In the genomic region with DNA sequence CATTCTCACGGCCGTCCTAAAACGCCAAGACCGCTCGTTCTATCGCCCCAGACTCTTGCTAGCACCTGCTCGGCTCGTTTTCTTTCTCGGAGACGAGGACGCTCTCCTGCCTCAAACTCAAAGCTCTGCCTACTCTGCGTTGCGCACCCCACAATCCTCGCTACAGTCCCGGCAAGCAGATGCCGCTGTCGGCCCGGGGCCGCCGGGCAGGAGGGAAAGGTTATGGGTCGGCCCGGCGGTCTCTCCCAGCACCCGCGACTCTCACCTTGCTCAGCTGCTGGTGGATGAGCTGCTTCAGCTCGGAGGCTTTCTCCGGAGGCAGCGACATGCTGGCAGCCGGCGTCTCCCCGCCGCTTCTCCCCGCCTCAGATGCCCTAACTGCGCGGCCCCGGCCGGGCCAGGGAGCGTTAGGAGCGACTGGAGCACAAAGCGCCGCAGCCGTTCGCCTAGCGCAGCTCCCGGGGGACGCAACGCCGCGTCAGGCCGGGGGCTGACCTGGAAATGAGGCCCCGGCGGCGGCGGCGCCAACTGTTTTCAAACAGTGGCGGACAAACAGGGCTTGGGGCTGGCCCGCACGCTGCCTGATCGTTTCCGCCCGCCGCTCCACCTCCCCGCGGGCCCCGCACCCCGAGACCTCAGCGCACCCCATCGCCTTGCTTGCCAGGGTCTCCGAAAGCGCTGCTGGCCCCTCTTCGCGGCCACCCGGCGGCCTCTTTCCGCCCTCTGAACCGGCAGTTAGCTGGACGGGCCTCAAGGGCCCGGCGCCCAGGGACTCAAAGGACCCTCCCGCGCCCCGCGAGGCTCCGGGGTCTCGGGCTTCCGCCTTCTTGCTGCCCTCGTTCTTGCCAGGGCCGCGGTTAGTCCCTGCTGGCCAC, we compare ENCODE assay signal across 8 cellular contexts. TPM values are rescaled to one million over a fixed set of nuclear protein-coding genes. Genes with fewer than 3 reads are reported as not detected.
DNase-seq lines count a peak whose midpoint lies in the region; TF ChIP-seq lines count a peak whose summit lies in the region.

A gene with protein sequence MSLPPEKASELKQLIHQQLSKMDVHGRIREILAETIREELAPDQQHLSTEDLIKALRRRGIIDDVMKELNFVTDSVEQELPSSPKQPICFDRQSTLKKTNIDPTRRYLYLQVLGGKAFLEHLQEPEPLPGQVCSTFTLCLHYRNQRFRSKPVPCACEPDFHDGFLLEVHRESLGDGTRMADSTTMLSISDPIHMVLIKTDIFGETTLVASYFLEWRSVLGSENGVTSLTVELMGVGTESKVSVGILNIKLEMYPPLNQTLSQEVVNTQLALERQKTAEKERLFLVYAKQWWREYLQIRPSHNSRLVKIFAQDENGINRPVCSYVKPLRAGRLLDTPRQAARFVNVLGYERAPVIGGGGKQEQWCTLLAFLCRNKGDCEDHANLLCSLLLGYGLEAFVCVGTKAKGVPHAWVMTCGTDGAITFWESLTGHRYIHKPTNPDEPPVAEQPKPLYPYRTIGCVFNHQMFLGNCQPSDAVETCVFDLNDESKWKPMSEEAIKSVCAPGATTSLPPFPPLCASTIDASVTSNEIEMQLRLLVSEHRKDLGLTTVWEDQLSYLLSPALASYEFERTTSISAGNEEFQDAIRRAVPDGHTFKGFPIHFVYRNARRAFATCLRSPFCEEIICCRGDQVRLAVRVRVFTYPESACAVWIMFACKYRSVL (minus strand): TSS at position 503 of the 875 bp plus-strand sequence. CDS start 175 bp downstream, at position 328.
A gene with protein sequence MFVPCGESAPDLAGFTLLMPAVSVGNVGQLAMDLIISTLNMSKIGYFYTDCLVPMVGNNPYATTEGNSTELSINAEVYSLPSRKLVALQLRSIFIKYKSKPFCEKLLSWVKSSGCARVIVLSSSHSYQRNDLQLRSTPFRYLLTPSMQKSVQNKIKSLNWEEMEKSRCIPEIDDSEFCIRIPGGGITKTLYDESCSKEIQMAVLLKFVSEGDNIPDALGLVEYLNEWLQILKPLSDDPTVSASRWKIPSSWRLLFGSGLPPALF (plus strand): TSS at position 822 of the 875 bp plus-strand sequence. CDS start 66 bp downstream, outside the sequence.

- intact Hi-C loops in stomach (cut with DNase I; ENCODE audit: low total_unique reads): no loop called here

- DNase-seq in ELF-1 (ENCODE audit: low read depth, low spot score) (peak; percentile 93), GOT3 (lab: John Stamatoyannopoulos, UW) (peak; percentile 66), LoVo (ENCODE audit: low spot score) (peak; percentile 78), SIG-M5 (lab: John Stamatoyannopoulos, UW) (peak; percentile 39), fibroblast of the conjunctiva (ENCODE audit: low read depth) (peak; percentile 81), neural crest cell (ENCODE audit: low read depth, low spot score) (peak; percentile 81), stomach (peak; percentile 88)
- peak; percentile 94 for DNase-seq in activated effector memory CD4-positive, alpha-beta T cell treated with anti-CD3 and anti-CD28 coated beads, Interleukin-2, amount 50 U/mL, for 16 hours

- no peaks in the 10 kb centered on the region for H3K9me3 ChIP-seq in stomach

- H3K27ac ChIP-seq in stomach: peak within 1 kb of the TSS; percentile 91 to 98 (median 97)

- H3K4me3 ChIP-seq in stomach: peak within 1 kb of the TSS; percentile 67 to 93 (median 87)

- no peaks in the 10 kb centered on the region for H3K9me3 Mint-ChIP-seq in neural crest cell

- peak in 1 of 4 donors; percentile 82 for TF ChIP-seq POLR2A in stomach (IDR thresholded peaks at IDR 0.05)

- H3K4me3 Mint-ChIP-seq in neural crest cell: peak within 1 kb of the TSS; percentile 96

- TF ChIP-seq EP300 in stomach (IDR thresholded peaks at IDR 0.05): no peak

- H3K4me1 ChIP-seq in stomach: peaks cover 22 to 62% (median 39%) of the 10 kb centered on the region in 4 donors

- H3K36me3 ChIP-seq in stomach: peaks cover 7 to 35% (median 28%) of the 10 kb centered on the region in 4 donors

- peaks cover 37% of the 10 kb centered on the region for H3K4me1 Mint-ChIP-seq in neural crest cell

- no peaks in the 10 kb centered on the region for H3K27me3 ChIP-seq in stomach

- 0 to 1% (median 0%) methylated on average over 42 to 89 of the region's 89 CpGs for WGBS in stomach, 5 donors

- no peaks in the 10 kb centered on the region for H3K27me3 Mint-ChIP-seq in neural crest cell (ENCODE audit: low read depth)

- TF ChIP-seq CTCF in neural crest cell (conservative IDR thresholded peaks at IDR 0.05) (no peak), stomach (IDR thresholded peaks at IDR 0.05) (peak in 1 of 7 experiments; percentile 4)

- H3K27ac Mint-ChIP-seq in neural crest cell (ENCODE audit: unreplicated experiment): peak within 1 kb of the TSS; percentile 100

- H3K36me3 Mint-ChIP-seq in neural crest cell (ENCODE audit: low read depth): peaks cover 5% of the 10 kb centered on the region

RNA-seq across cellular contexts. Expression of the first gene that starts in this region (rescaled TPM):
- 11.2 and 15.4 TPM in 2 replicates for total RNA-seq in neural crest cell
- total RNA-seq in stomach: 10 to 100 TPM in 4 of 5 donors, 1 to 10 TPM in 1; 4.6 to 57.2 (median 27.2) TPM
- 1 to 10 TPM; 2.4 to 4.1 (median 2.7) TPM for polyA plus RNA-seq in stomach

RNA-seq across cellular contexts. Expression of the second gene that starts in this region (rescaled TPM):
- total RNA-seq in neural crest cell (61.4 and 69.0 TPM in 2 replicates), stomach (10 to 100 TPM; 11.6 to 78.8 (median 20.1) TPM)
- 100 to 1,000 TPM in 2 of 3 donors, 10 to 100 TPM in 1; 82.6 to 106 (median 104) TPM for polyA plus RNA-seq in stomach

Comparison
In these comparisons a context has a peak if more than half of its experiments do, and no peak if none do; other contexts are left out.
1. Peak in every context shown above with its lines: DNase-seq, H3K4me3 ChIP-seq and H3K27ac ChIP-seq.
2. DNase-seq: peak in every context shown above with its lines; median percentile 94 in activated effector memory CD4-positive, alpha-beta T cell treated with anti-CD3 and anti-CD28 coated beads, Interleukin-2, amount 50 U/mL, for 16 hours; 93 in ELF-1; 88 in stomach; 81 in fibroblast of the conjunctiva; 81 in neural crest cell; 78 in LoVo; 66 in GOT3; 39 in SIG-M5.